ENCODE assay signal across 1 cellular context in genomic region chr3:14126017-14126902, GRCh38.
TF ChIP-seq lines count a peak whose summit lies in the region.

No MANE protein-coding gene starts in this region.

TF ChIP-seq in IMR-90, 13 proteins besides CTCF, POLR2A, EP300 and RAD21 (continued from another document):
- TF ChIP-seq, protein P1, sequence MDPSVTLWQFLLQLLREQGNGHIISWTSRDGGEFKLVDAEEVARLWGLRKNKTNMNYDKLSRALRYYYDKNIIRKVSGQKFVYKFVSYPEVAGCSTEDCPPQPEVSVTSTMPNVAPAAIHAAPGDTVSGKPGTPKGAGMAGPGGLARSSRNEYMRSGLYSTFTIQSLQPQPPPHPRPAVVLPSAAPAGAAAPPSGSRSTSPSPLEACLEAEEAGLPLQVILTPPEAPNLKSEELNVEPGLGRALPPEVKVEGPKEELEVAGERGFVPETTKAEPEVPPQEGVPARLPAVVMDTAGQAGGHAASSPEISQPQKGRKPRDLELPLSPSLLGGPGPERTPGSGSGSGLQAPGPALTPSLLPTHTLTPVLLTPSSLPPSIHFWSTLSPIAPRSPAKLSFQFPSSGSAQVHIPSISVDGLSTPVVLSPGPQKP (IDR thresholded peaks at IDR 0.05; ENCODE audit: borderline replicate concordance, low read depth, low read length) = no peak
- TF ChIP-seq SMC3 (IDR thresholded peaks at IDR 0.05; ENCODE audit: low read depth, low read length) = no peak
- TF ChIP-seq CHD1 (IDR thresholded peaks at IDR 0.05; ENCODE audit: low read depth, low read length) = no peak
- TF ChIP-seq RFX5 (IDR thresholded peaks at IDR 0.05; ENCODE audit: low read depth, low read length) = no peak
- no peak for TF ChIP-seq FOS (IDR thresholded peaks at IDR 0.05; ENCODE audit: low read depth, low read length)
- TF ChIP-seq CEBPB (IDR thresholded peaks at IDR 0.05; ENCODE audit: low read depth, low read length) = no peak
TF ChIP-seq in IMR-90: peak in this region for 0.
